ENCODE assay signal across 29 cellular contexts in the genomic region with DNA sequence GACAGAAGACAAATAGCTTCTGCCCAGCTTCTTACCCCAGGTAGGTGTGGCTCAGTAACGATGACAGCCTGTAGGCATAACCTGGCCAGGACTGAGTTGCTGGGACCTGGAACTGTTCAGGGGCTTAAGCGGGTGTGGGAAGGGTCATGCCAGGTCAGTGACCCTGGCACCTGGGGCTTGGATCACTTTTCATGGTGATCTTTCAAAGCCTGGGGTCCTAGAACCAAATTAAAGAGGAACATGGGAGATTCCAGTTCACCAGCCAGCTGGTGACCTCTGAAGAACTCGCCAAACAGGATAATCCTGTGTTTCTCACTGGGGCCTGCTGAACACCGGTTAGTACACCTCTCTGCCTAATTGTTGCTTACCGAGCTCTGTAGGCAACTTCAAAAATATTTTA.
DNase-seq lines count a peak whose midpoint lies in the region; ATAC-seq and TF ChIP-seq lines count a peak whose summit lies in the region.
"Had no signal": no experiment of that assay in that cellular context is flagged by ENCODE, and none has a peak within 500 bp of the region (broad histone marks: within the 10 kb centered on the region; RNA-seq: fewer than 3 reads in every experiment).

No MANE protein-coding gene starts in this region.

- H3K9me3 Mint-ChIP-seq in type B pancreatic cell (peaks cover 5% of the 10 kb centered on the region), natural killer cell (no peaks in the 10 kb centered on the region)
- H3K9me3 Mint-ChIP-seq: activated CD8-positive, alpha-beta T cell treated with anti-CD3 and anti-CD28 coated beads for 36 hours; activated naive CD4-positive, alpha-beta T cell treated with anti-CD3 and anti-CD28 coated beads, Interleukin-2, amount 50 U/mL, for 24 hours; activated T-helper 2 cell treated with anti-CD3 and anti-CD28 coated beads, Interferon-gamma antibody, Interleukin-2, Interleukin-4, amounts not matched to agents 10 μg/mL and 5 μg/mL and 100 μg/mL, durations not matched to agents 14 hours and 24 hours and 36 hours; T-helper 1 cell treated with Interleukin-12 subunit alpha and Interleukin-12 subunit beta and Interleukin-4 antibody, amounts not matched to agents 30 μg/mL and 1 μg/mL, for 36 hours had no signal

- no peaks in the 10 kb centered on the region for H3K9me2 ChIP-seq in PC-3 (replicated peaks; ENCODE audit: low read length)

- ATAC-seq in PC-3 (no peak; the same call in 1 of the 2 replicates), natural killer cell (no peak)
- ATAC-seq: activated CD8-positive, alpha-beta T cell treated with anti-CD3 and anti-CD28 coated beads for 36 hours; gastrocnemius medialis; GM12878; left ventricle myocardium superior; naive thymus-derived CD4-positive, alpha-beta T cell had no signal

- H3K27ac Mint-ChIP-seq in type B pancreatic cell (peak overlapping the region; percentile 94), natural killer cell (no peak overlapping the region)
- H3K27ac Mint-ChIP-seq: activated CD8-positive, alpha-beta T cell treated with anti-CD3 and anti-CD28 coated beads for 36 hours; activated naive CD4-positive, alpha-beta T cell treated with anti-CD3 and anti-CD28 coated beads, Interleukin-2, amount 50 U/mL, for 24 hours; activated T-helper 2 cell treated with anti-CD3 and anti-CD28 coated beads, Interferon-gamma antibody, Interleukin-2, Interleukin-4, amounts not matched to agents 10 μg/mL and 5 μg/mL and 100 μg/mL, durations not matched to agents 14 hours and 24 hours and 36 hours; endodermal cell; naive thymus-derived CD4-positive, alpha-beta T cell; T-helper 1 cell treated with Interleukin-12 subunit alpha and Interleukin-12 subunit beta and Interleukin-4 antibody, amounts not matched to agents 30 μg/mL and 1 μg/mL, for 36 hours had no signal

- H3K4me1 Mint-ChIP-seq in type B pancreatic cell (ENCODE audit: unreplicated experiment), result no peaks in the 10 kb centered on the region
- peaks cover 5 to 6% of the 10 kb centered on the region in 2 donors for H3K4me1 Mint-ChIP-seq in natural killer cell
- H3K4me1 Mint-ChIP-seq: activated naive CD4-positive, alpha-beta T cell treated with anti-CD3 and anti-CD28 coated beads, Interleukin-2, amount 50 U/mL, for 24 hours; endodermal cell had no signal

- H3K27me3 ChIP-seq in PC-3 (ENCODE audit: low read length), result no peaks in the 10 kb centered on the region
- H3K27me3 ChIP-seq: ascending aorta, gastrocnemius medialis, stomach, transverse colon had no signal

- POLR2A ChIA-PET in PC-3 (lab: Charles Lee; ENCODE audit: unreplicated experiment), result no interaction called here

- intact Hi-C loops in PC-3 (cut with micrococcal nuclease) (no loop called here), natural killer cell (cut with micrococcal nuclease) (no loop called here)

- no TSS peak for BruUV-seq in PC-3 (replicated peaks; lab: Mats Ljungman, UMichigan)

- TF ChIP-seq CTCF in PC-3 (conservative IDR thresholded peaks at IDR 0.05; ENCODE audit: low read depth, low read length) (no peak), type B pancreatic cell (conservative IDR thresholded peaks at IDR 0.05) (no peak), natural killer cell (IDR thresholded peaks at IDR 0.05) (no peak)

- H3K27ac ChIP-seq in PC-3 (ENCODE audit: low read length), result no peak overlapping the region
- H3K27ac ChIP-seq: ascending aorta, gastrocnemius medialis, GM23248, stomach, transverse colon had no signal

- H3K36me3 ChIP-seq in PC-3 (ENCODE audit: low read depth, low read length), result no peaks in the 10 kb centered on the region
- H3K36me3 ChIP-seq: ascending aorta, gastrocnemius medialis, stomach, transverse colon had no signal

- H4K20me1 ChIP-seq in PC-3 (ENCODE audit: low read length), result no peaks in the 10 kb centered on the region

- H3K36me3 Mint-ChIP-seq in type B pancreatic cell, result no peaks in the 10 kb centered on the region
- H3K36me3 Mint-ChIP-seq in natural killer cell, result no peaks in the 10 kb centered on the region
- H3K36me3 Mint-ChIP-seq: activated naive CD4-positive, alpha-beta T cell treated with anti-CD3 and anti-CD28 coated beads, Interleukin-2, amount 50 U/mL, for 24 hours; CD14-positive monocyte; naive thymus-derived CD4-positive, alpha-beta T cell had no signal

- H3K9me3 ChIP-seq in PC-3 (ENCODE audit: low read length), result no peaks in the 10 kb centered on the region
- H3K9me3 ChIP-seq: ascending aorta, gastrocnemius medialis, stomach, transverse colon had no signal

- H3K4me2 ChIP-seq in PC-3 (ENCODE audit: low read length), result peak overlapping the region; percentile 18; the same call in 1 of the 2 replicates

- CTCF ChIA-PET in PC-3 (lab: Charles Lee), result no interaction called here

- no peaks in the 10 kb centered on the region for H3K79me2 ChIP-seq in PC-3 (ENCODE audit: low read length)

- H3K4me1 ChIP-seq in PC-3 (ENCODE audit: insufficient read depth, low read length), result peaks cover 14% of the 10 kb centered on the region
- H3K4me1 ChIP-seq: ascending aorta, gastrocnemius medialis, stomach, transverse colon had no signal

- H2AFZ ChIP-seq in PC-3 (ENCODE audit: low read length), result no peak overlapping the region
- H2AFZ ChIP-seq: GM23248 had no signal

- no peak overlapping the region for H3K4me3 ChIP-seq in PC-3 (ENCODE audit: low read length)
- H3K4me3 ChIP-seq: ascending aorta, gastrocnemius medialis, GM12878, GM23248, stomach, transverse colon had no signal

- H3K27me3 Mint-ChIP-seq in type B pancreatic cell, result no peaks in the 10 kb centered on the region
- H3K27me3 Mint-ChIP-seq in natural killer cell (ENCODE audit: low read depth in 2 of 2), result peaks cover 4 to 8% of the 10 kb centered on the region in 2 donors
- H3K27me3 Mint-ChIP-seq: activated naive CD4-positive, alpha-beta T cell treated with anti-CD3 and anti-CD28 coated beads, Interleukin-2, amount 50 U/mL, for 24 hours had no signal

- H3K9ac ChIP-seq in PC-3 (ENCODE audit: low read length), result no peak overlapping the region
- H3K9ac ChIP-seq: GM23248 had no signal

- no peaks in the 10 kb centered on the region for H3F3A ChIP-seq in PC-3 (ENCODE audit: low read length, unreplicated experiment)

- DNase-seq in HPDE6-E6E7 (ENCODE audit: extremely low spot score) (peak; percentile 41), PC-3 (peak; percentile 74), iPS-NIHi11 (ENCODE audit: low spot score) (peak; percentile 32), type B pancreatic cell (ENCODE audit: extremely low spot score, unreplicated experiment) (no peak), natural killer cell (no peak), superior temporal gyrus (ENCODE audit: extremely low spot score) (no peak), amygdala (lab: John Stamatoyannopoulos, UW) (no peak)
- DNase-seq: activated CD8-positive, alpha-beta T cell treated with anti-CD3 and anti-CD28 coated beads for 36 hours; caudate nucleus; endodermal cell; gastrocnemius medialis; GM23248; left ventricle myocardium superior; midbrain; naive thymus-derived CD4-positive, alpha-beta T cell; NCI-H1092; NCI-H187 treated with DMSO at 0.1 percent for 48 hours; NCI-H526 treated with DMSO at 0.1 percent for 48 hours; small intestine; stimulated activated CD4-positive, alpha-beta T cell treated with anti-CD3 and anti-CD28 coated beads, Interleukin-1b, Interleukin-23, amount 100 ng/mL, for 48 hours; stimulated activated CD8-positive, alpha-beta memory T cell treated with anti-CD3 and anti-CD28 coated beads, Interleukin-4, amount 100 ng/mL, for 48 hours; stomach; transverse colon had no signal

- H3K4me3 Mint-ChIP-seq in type B pancreatic cell, result peak overlapping the region; percentile 67
- no peak overlapping the region for H3K4me3 Mint-ChIP-seq in natural killer cell
- H3K4me3 Mint-ChIP-seq: activated CD8-positive, alpha-beta T cell treated with anti-CD3 and anti-CD28 coated beads for 36 hours; activated naive CD4-positive, alpha-beta T cell treated with anti-CD3 and anti-CD28 coated beads, Interleukin-2, amount 50 U/mL, for 24 hours; CD14-positive monocyte; endodermal cell; naive thymus-derived CD4-positive, alpha-beta T cell; T-helper 1 cell treated with Interleukin-12 subunit alpha and Interleukin-12 subunit beta and Interleukin-4 antibody, amounts not matched to agents 30 μg/mL and 1 μg/mL, for 36 hours had no signal

Comparison
In these comparisons a context has a peak if more than half of its experiments do, and no peak if none do; other contexts are left out.
1. DNase-seq: peak in HPDE6-E6E7 (single experiment), PC-3 (single experiment) and iPS-NIHi11 (single experiment); none in type B pancreatic cell (single experiment), natural killer cell (single experiment), superior temporal gyrus (single experiment) and amygdala (0 of 56).